9 cellular contexts compared by ENCODE assay signal in the genomic region with DNA sequence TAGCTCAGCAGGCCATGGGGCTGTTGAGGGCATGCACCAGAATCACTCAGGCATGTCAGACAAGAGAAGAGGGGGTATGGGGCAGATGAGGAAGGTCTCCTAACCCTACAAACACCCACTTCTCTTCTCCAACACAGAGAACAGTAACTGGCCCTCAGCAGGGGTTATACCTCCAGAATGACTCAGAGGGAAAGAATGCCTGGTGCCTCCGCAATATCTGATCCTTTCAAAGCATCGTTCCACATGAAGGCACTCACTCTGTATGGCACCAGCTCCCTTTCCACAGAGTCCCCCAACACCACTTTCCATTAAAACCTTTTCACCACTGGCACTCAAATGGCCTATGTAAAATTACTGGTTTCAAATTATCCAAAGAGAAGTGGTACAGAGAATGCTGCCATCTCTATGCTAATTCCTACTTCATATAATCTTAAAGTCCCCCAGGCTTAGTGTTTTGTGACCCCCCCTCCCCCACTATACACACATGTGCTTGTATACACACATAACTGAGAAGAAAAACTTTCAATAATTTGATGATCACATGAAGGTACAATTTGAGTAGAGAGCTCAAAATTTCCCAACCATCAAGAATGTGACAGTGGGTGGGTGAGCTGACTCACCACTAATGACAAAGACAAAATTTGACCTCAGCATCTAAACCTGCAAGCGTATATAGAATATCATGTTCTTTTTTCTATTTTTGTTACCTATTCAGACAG.
DNase-seq lines count a peak whose midpoint lies in the region; ATAC-seq lines count a peak whose summit lies in the region.
"Had no signal": no experiment of that assay in that cellular context is flagged by ENCODE, and none has a peak within 500 bp of the region (broad histone marks: within the 10 kb centered on the region; RNA-seq: fewer than 3 reads in every experiment).

No MANE protein-coding gene starts in this region.

- ATAC-seq in GM18519 (IDR thresholded peaks at IDR 0.05; ENCODE audit: low FRiP score, unreplicated experiment) = no peak

- in situ Hi-C loops in SK-MEL-5 (cut with HindIII; ENCODE audit: low pct_unique_long_range_greater_than_20kb, low sequenced_read_pairs) = no loop called here

- DNase-seq in CD1c-positive myeloid dendritic cell (ENCODE audit: extremely low spot score) = peak; percentile 55
- peak; percentile 85 for DNase-seq in HK-2 (ENCODE audit: unreplicated experiment)
- DNase-seq in SK-MEL-5 (ENCODE audit: low read depth, low spot score) = peak; percentile 10
- peak; percentile 65 for DNase-seq in iPS-NIHi7 (ENCODE audit: extremely low spot score)
- DNase-seq in HPDE6-E6E7 (ENCODE audit: extremely low spot score) = no peak
- no peak for DNase-seq in GM19238 (ENCODE audit: insufficient read length, low spot score)
- no peak for DNase-seq in amygdala (lab: John Stamatoyannopoulos, UW)
- DNase-seq: retina had no signal

Comparison
In these comparisons a context has a peak if more than half of its experiments do, and no peak if none do; other contexts are left out.
1. DNase-seq: peak in CD1c-positive myeloid dendritic cell (single experiment), HK-2 (single experiment), SK-MEL-5 (single experiment) and iPS-NIHi7 (single experiment); none in HPDE6-E6E7 (single experiment), GM19238 (single experiment) and amygdala (0 of 56).